8 cellular contexts compared by ENCODE assay signal in genomic region chr14:34693228-34693939, GRCh38. TPM values are rescaled to one million over a fixed set of nuclear protein-coding genes. Genes with fewer than 3 reads are reported as not detected.
DNase-seq lines count a peak whose midpoint lies in the region; ATAC-seq and TF ChIP-seq lines count a peak whose summit lies in the region.

No MANE protein-coding gene starts in this region.

- CTCF ChIA-PET in T-cell (lab: Charles Lee): interaction anchor here (0.6 to 0.7 kb wide), 2 partner anchors 14 to 19 kb away, joined by 3 read pairs; no protein-coding TSS in a partner anchor

- ATAC-seq in T-cell (replicated peaks in 1 of 4) (peak in 3 of 4 experiments; percentile 56 to 66 (median 60)), HG02870 (IDR thresholded peaks at IDR 0.05; ENCODE audit: unreplicated experiment) (no peak), GM18502 (IDR thresholded peaks at IDR 0.05; ENCODE audit: poor library complexity, unreplicated experiment) (no peak), GM21825 (IDR thresholded peaks at IDR 0.05; ENCODE audit: unreplicated experiment) (no peak)

- H3K4me3 ChIP-seq in HUES6 (ENCODE audit: low read depth, low read length): peak overlapping the region; percentile 28
- H3K4me3 ChIP-seq in epithelial cell of esophagus (ENCODE audit: low read length): peak overlapping the region; percentile 40

- no peak overlapping the region for H3K9ac ChIP-seq in HUES6 (ENCODE audit: low read length)

- peak overlapping the region in 2 of 3 donors; percentile 5 to 69 for H3K4me3 Mint-ChIP-seq in T-cell
- peak overlapping the region; percentile 34 to 66 (median 38) for H3K4me3 Mint-ChIP-seq in nephron

- peaks cover 0 to 4% of the 10 kb centered on the region in 2 donors for H3K27me3 Mint-ChIP-seq in T-cell
- no peaks in the 10 kb centered on the region for H3K27me3 Mint-ChIP-seq in nephron (ENCODE audit: low read depth)

- H3K9me3 Mint-ChIP-seq in T-cell (no peaks in the 10 kb centered on the region), nephron (no peaks in the 10 kb centered on the region)

- H3K4me1 Mint-ChIP-seq in T-cell (peaks cover 9 to 12% (median 12%) of the 10 kb centered on the region in 3 donors), nephron (peaks cover 28% of the 10 kb centered on the region)

- peaks cover 4% of the 10 kb centered on the region for H3K4me1 ChIP-seq in HUES6 (ENCODE audit: control insufficient read depth, insufficient read depth, low read length)

- no peaks in the 10 kb centered on the region for H3K36me3 Mint-ChIP-seq in T-cell
- H3K36me3 Mint-ChIP-seq in nephron (ENCODE audit: low read depth): no peaks in the 10 kb centered on the region

- POLR2A ChIA-PET in T-cell (lab: Charles Lee): interaction anchor here in 1 of 2 donors (1.2 kb wide), 1 partner anchor 22 kb away, joined by 4 read pairs; no protein-coding TSS in a partner anchor

- no peaks in the 10 kb centered on the region for H3K36me3 ChIP-seq in HUES6 (ENCODE audit: control insufficient read depth, insufficient read depth, low read length)

- H3K27ac ChIP-seq in HUES6 (ENCODE audit: low read depth, low read length): no peak overlapping the region

- peak in 15 of 34 experiments; percentile 2 to 46 (median 13) for DNase-seq in T-cell
- DNase-seq in epithelial cell of esophagus (ENCODE audit: low read depth): peak; percentile 47
- no peak for DNase-seq in NCI-H1436 (lab: John Stamatoyannopoulos, UW)

- no peaks in the 10 kb centered on the region for H3K27me3 ChIP-seq in HUES6 (ENCODE audit: control insufficient read depth, insufficient read depth, low read length)

- H3K9me3 ChIP-seq in HUES6 (ENCODE audit: control insufficient read depth, insufficient read depth, low read depth, low read length): no peaks in the 10 kb centered on the region

- peak overlapping the region; percentile 33 to 64 for H3K27ac Mint-ChIP-seq in T-cell
- no peak overlapping the region for H3K27ac Mint-ChIP-seq in nephron

- no peak for TF ChIP-seq CTCF in epithelial cell of esophagus (IDR thresholded peaks at IDR 0.05; ENCODE audit: insufficient read depth, low read depth, low read length, missing control alignments)
- TF ChIP-seq CTCF in nephron (IDR thresholded peaks at IDR 0.05; ENCODE audit: unreplicated experiment in 3 of 3): no peak

RNA-seq across cellular contexts. Expression of gene CFL2, which starts 21.0 kb away (rescaled TPM):
- 10 to 100 TPM; 10.7 to 27.3 (median 13.9) TPM for total RNA-seq in T-cell

Comparison
In these comparisons a context has a peak if more than half of its experiments do, and no peak if none do; other contexts are left out.
1. ATAC-seq: peak in T-cell (3 of 4); none in HG02870 (single experiment), GM18502 (single experiment) and GM21825 (single experiment).
2. H3K27ac Mint-ChIP-seq: peak in T-cell (2 of 2); none in nephron (0 of 3).